In genomic region chr19:55623130-55623868, GRCh38 we compare ENCODE assay signal across 2 cellular contexts.
TF ChIP-seq lines count a peak whose summit lies in the region.

No MANE protein-coding gene starts in this region.

TF ChIP-seq in A549, 52 proteins besides CTCF, POLR2A, EP300 and RAD21:
- TF ChIP-seq BHLHE40 (IDR thresholded peaks at IDR 0.05; ENCODE audit: low read depth, low read length), result no peak
- TF ChIP-seq, protein P1, sequence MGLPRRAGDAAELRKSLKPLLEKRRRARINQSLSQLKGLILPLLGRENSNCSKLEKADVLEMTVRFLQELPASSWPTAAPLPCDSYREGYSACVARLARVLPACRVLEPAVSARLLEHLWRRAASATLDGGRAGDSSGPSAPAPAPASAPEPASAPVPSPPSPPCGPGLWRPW (IDR thresholded peaks at IDR 0.05), result no peak
- TF ChIP-seq EHMT2 (IDR thresholded peaks at IDR 0.05; ENCODE audit: low read depth), result no peak
- TF ChIP-seq PBX3 (IDR thresholded peaks at IDR 0.05), result no peak
- TF ChIP-seq ESRRA (IDR thresholded peaks at IDR 0.05; ENCODE audit: borderline replicate concordance, low read length), result no peak
- TF ChIP-seq ZNF302 (CRISPR knock-in tag; IDR thresholded peaks at IDR 0.05), result no peak
- no peak for TF ChIP-seq HOXB5 (CRISPR knock-in tag; IDR thresholded peaks at IDR 0.05)
- TF ChIP-seq NR3C1 (IDR thresholded peaks at IDR 0.05), result no peak
- no peak for TF ChIP-seq TP53 (CRISPR knock-in tag; IDR thresholded peaks at IDR 0.05)
- no peak for TF ChIP-seq SMC3 (IDR thresholded peaks at IDR 0.05)
- TF ChIP-seq HOXA7 (CRISPR knock-in tag; IDR thresholded peaks at IDR 0.05), result no peak
- TF ChIP-seq CBX2 (IDR thresholded peaks at IDR 0.05; ENCODE audit: borderline replicate concordance, low read depth), result no peak
- TF ChIP-seq RFX5 (IDR thresholded peaks at IDR 0.05), result no peak
- no peak for TF ChIP-seq USF2 (IDR thresholded peaks at IDR 0.05)
- no peak for TF ChIP-seq JUNB (IDR thresholded peaks at IDR 0.05)
TF ChIP-seq in A549: peak in this region for 0.

TF ChIP-seq in HCT116, 20 proteins besides CTCF, POLR2A, EP300 and RAD21:
- TF ChIP-seq SP1 (IDR thresholded peaks at IDR 0.05; ENCODE audit: low read depth), result no peak
- TF ChIP-seq CBX3 (IDR thresholded peaks at IDR 0.05; ENCODE audit: low read depth), result no peak
- no peak for TF ChIP-seq MAX (IDR thresholded peaks at IDR 0.05)
- TF ChIP-seq, protein P2, sequence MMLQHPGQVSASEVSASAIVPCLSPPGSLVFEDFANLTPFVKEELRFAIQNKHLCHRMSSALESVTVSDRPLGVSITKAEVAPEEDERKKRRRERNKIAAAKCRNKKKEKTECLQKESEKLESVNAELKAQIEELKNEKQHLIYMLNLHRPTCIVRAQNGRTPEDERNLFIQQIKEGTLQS (IDR thresholded peaks at IDR 0.05), result no peak
- no peak for TF ChIP-seq ZNF274 (IDR thresholded peaks at IDR 0.05; ENCODE audit: low read depth, low read length)
- TF ChIP-seq ZFX (IDR thresholded peaks at IDR 0.05), result no peak
- no peak for TF ChIP-seq YY1 (IDR thresholded peaks at IDR 0.05; ENCODE audit: extremely low read depth, insufficient replicate concordance, low read depth, low read length)
- TF ChIP-seq ZBTB33 (IDR thresholded peaks at IDR 0.05; ENCODE audit: extremely low read depth, insufficient replicate concordance, low read length), result no peak
- no peak for TF ChIP-seq POLR2AphosphoS5 (IDR thresholded peaks at IDR 0.05; ENCODE audit: low read depth, low read length)
- TF ChIP-seq EZH2 (IDR thresholded peaks at IDR 0.05), result no peak
- no peak for TF ChIP-seq CEBPB (IDR thresholded peaks at IDR 0.05; ENCODE audit: low read depth)
- no peak for TF ChIP-seq EGR1 (IDR thresholded peaks at IDR 0.05; ENCODE audit: low read depth)
- TF ChIP-seq EZH2phosphoT487 (IDR thresholded peaks at IDR 0.05; ENCODE audit: borderline replicate concordance), result no peak
- no peak for TF ChIP-seq SIN3A (IDR thresholded peaks at IDR 0.05; ENCODE audit: low read depth)
- TF ChIP-seq SRF (IDR thresholded peaks at IDR 0.05; ENCODE audit: low read depth), result no peak
- TF ChIP-seq JUND (IDR thresholded peaks at IDR 0.05), result no peak
